8 cellular contexts compared by ENCODE assay signal in genomic region chr11:96215094-96215782, GRCh38.
DNase-seq lines count a peak whose midpoint lies in the region; ATAC-seq and TF ChIP-seq lines count a peak whose summit lies in the region.

No MANE protein-coding gene starts in this region.

- H3K27ac ChIP-seq in rectal smooth muscle tissue (ENCODE audit: low read depth, low read length): peak overlapping the region; percentile 3

- no peak for DNase-seq in Right ventricle myocardium inferior (ENCODE audit: missing footprints)
- DNase-seq in cardiac septum (ENCODE audit: low spot score): no peak
- DNase-seq in epithelial cell of proximal tubule (ENCODE audit: low read depth): peak; percentile 52
- no peak for DNase-seq in medulla oblongata (ENCODE audit: extremely low spot score)
- no peak for DNase-seq in iPS-NIHi11 (ENCODE audit: low spot score)

- TF ChIP-seq CTCF in epithelial cell of proximal tubule (conservative IDR thresholded peaks at IDR 0.05; ENCODE audit: low read depth, low read length): no peak

- no peaks in the 10 kb centered on the region for H3K36me3 ChIP-seq in rectal smooth muscle tissue (ENCODE audit: control insufficient read depth, insufficient read depth, low read length)

- H3K4me3 ChIP-seq in epithelial cell of proximal tubule (ENCODE audit: low read depth, low read length) (peak overlapping the region; percentile 4), rectal smooth muscle tissue (ENCODE audit: low read length) (no peak overlapping the region)

- H3K27me3 ChIP-seq in rectal smooth muscle tissue (ENCODE audit: control insufficient read depth, insufficient read depth, low read length): no peaks in the 10 kb centered on the region

- H3K4me1 ChIP-seq in rectal smooth muscle tissue (ENCODE audit: control insufficient read depth, insufficient read depth, low read length): no peaks in the 10 kb centered on the region

- no peak overlapping the region for H3K9ac ChIP-seq in rectal smooth muscle tissue (ENCODE audit: low read length)

- peak; percentile 24 for ATAC-seq in Right ventricle myocardium inferior
- peak; percentile 64 for ATAC-seq in HG02973 (IDR thresholded peaks at IDR 0.05; ENCODE audit: unreplicated experiment)
- peak; percentile 29 for ATAC-seq in SK-N-SH treated with all-trans-retinoic acid at 6 μM for 48 hours

- intact Hi-C loops in Right ventricle myocardium inferior (cut with DNase I): loop anchor here (5.0 to 10.0 kb wide), 2 partner anchors 48 to 130 kb away; partner anchors contain the start of gene MAML2
- intact Hi-C loops in cardiac septum (cut with DNase I): no loop called here

TF ChIP-seq in SK-N-SH treated with all-trans-retinoic acid at 6 μM for 48 hours, 23 proteins besides CTCF, POLR2A, EP300 and RAD21:
- TF ChIP-seq TOX (CRISPR knock-in tag; IDR thresholded peaks at IDR 0.05; ENCODE audit: borderline replicate concordance) (no peak), PPARA (CRISPR knock-in tag; IDR thresholded peaks at IDR 0.05; ENCODE audit: borderline replicate concordance) (no peak)
